1 cellular context compared by ENCODE assay signal in the genomic region with DNA sequence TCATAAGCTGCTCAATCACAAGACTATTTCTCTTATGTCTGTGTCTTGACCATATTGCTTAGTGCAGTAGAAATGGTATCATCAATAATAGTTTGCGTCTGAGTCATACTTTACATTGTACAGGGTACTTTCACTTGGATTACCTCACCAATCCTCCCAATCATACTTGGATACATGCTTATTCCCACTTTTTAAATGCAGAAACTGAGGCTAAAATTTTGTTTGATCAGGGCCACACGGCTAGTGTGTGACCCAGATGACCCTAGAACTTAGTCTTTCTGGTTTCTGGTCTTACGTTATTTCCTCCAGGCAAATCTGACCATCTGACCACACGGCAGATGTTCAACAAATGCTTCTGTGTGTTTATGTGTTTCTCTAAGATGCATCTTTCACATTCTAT.
TF ChIP-seq lines count a peak whose summit lies in the region.

No MANE protein-coding gene starts in this region.

TF ChIP-seq in GM12878, 131 proteins besides CTCF, POLR2A, EP300 and RAD21 (continued from another document):
- TF ChIP-seq TCF12 (IDR thresholded peaks at IDR 0.05; ENCODE audit: low read depth, low read length), result peak; percentile 67; the same call in 1 of the 2 replicates
- TF ChIP-seq ATF2 (IDR thresholded peaks at IDR 0.05; ENCODE audit: low read length), result peak; percentile 51; the same call in 1 of the 2 replicates
- no peak for TF ChIP-seq MEF2A (IDR thresholded peaks at IDR 0.05; ENCODE audit: insufficient read depth, low read depth, low read length)
- TF ChIP-seq ZBED1 (IDR thresholded peaks at IDR 0.05; ENCODE audit: borderline replicate concordance), result no peak
- no peak for TF ChIP-seq SMAD1 (IDR thresholded peaks at IDR 0.05; ENCODE audit: low read depth, partially characterized antibody)
- TF ChIP-seq RELA (IDR thresholded peaks at IDR 0.05; ENCODE audit: borderline replicate concordance, partially characterized antibody), result no peak
- TF ChIP-seq EED (IDR thresholded peaks at IDR 0.05; ENCODE audit: low read depth), result peak; percentile 49; the same call in 1 of the 2 replicates
- no peak; the same call in 1 of the 2 replicates for TF ChIP-seq DPF2 (IDR thresholded peaks at IDR 0.05)
- no peak for TF ChIP-seq SIX5 (IDR thresholded peaks at IDR 0.05; ENCODE audit: low read depth, low read length, severe bottlenecking)
- TF ChIP-seq STAT3 (IDR thresholded peaks at IDR 0.05; ENCODE audit: low read depth, low read length), result no peak
- TF ChIP-seq MYC (IDR thresholded peaks at IDR 0.05; ENCODE audit: insufficient read depth, insufficient read length, insufficient replicate concordance, low read length, severe bottlenecking), result no peak
- TF ChIP-seq NR2F1 (conservative IDR thresholded peaks at IDR 0.05), result peak; percentile 97
- TF ChIP-seq PKNOX1 (IDR thresholded peaks at IDR 0.05), result no peak
- no peak for TF ChIP-seq CEBPB (IDR thresholded peaks at IDR 0.05; ENCODE audit: borderline replicate concordance in 1 of 2, low read depth in 2 of 2, low read length in 2 of 2)
- TF ChIP-seq ZNF217 (IDR thresholded peaks at IDR 0.05), result no peak
- peak; percentile 77 for TF ChIP-seq RUNX3 (IDR thresholded peaks at IDR 0.05; ENCODE audit: low read length)
- TF ChIP-seq ZNF207 (IDR thresholded peaks at IDR 0.05; ENCODE audit: borderline replicate concordance), result no peak
- no peak for TF ChIP-seq IRF4 (IDR thresholded peaks at IDR 0.05; ENCODE audit: low read depth, low read length)
- TF ChIP-seq, protein P1, sequence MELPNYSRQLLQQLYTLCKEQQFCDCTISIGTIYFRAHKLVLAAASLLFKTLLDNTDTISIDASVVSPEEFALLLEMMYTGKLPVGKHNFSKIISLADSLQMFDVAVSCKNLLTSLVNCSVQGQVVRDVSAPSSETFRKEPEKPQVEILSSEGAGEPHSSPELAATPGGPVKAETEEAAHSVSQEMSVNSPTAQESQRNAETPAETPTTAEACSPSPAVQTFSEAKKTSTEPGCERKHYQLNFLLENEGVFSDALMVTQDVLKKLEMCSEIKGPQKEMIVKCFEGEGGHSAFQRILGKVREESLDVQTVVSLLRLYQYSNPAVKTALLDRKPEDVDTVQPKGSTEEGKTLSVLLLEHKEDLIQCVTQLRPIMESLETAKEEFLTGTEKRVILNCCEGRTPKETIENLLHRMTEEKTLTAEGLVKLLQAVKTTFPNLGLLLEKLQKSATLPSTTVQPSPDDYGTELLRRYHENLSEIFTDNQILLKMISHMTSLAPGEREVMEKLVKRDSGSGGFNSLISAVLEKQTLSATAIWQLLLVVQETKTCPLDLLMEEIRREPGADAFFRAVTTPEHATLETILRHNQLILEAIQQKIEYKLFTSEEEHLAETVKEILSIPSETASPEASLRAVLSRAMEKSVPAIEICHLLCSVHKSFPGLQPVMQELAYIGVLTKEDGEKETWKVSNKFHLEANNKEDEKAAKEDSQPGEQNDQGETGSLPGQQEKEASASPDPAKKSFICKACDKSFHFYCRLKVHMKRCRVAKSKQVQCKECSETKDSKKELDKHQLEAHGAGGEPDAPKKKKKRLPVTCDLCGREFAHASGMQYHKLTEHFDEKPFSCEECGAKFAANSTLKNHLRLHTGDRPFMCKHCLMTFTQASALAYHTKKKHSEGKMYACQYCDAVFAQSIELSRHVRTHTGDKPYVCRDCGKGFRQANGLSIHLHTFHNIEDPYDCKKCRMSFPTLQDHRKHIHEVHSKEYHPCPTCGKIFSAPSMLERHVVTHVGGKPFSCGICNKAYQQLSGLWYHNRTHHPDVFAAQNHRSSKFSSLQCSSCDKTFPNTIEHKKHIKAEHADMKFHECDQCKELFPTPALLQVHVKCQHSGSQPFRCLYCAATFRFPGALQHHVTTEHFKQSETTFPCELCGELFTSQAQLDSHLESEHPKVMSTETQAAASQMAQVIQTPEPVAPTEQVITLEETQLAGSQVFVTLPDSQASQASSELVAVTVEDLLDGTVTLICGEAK (IDR thresholded peaks at IDR 0.05; ENCODE audit: borderline replicate concordance), result no peak
- TF ChIP-seq FOXM1 (IDR thresholded peaks at IDR 0.05; ENCODE audit: low read depth, low read length), result peak; percentile 72; the same call in 1 of the 2 replicates
- TF ChIP-seq BMI1 (IDR thresholded peaks at IDR 0.05; ENCODE audit: borderline replicate concordance), result no peak
- no peak for TF ChIP-seq TARDBP (IDR thresholded peaks at IDR 0.05; ENCODE audit: borderline replicate concordance)
- TF ChIP-seq SRF (IDR thresholded peaks at IDR 0.05; ENCODE audit: low read depth in 2 of 2, low read length in 2 of 2), result no peak
- no peak; the same call in 1 of the 2 replicates for TF ChIP-seq GABPA (IDR thresholded peaks at IDR 0.05; ENCODE audit: low read depth)
- no peak for TF ChIP-seq ZNF274 (IDR thresholded peaks at IDR 0.05; ENCODE audit: insufficient read depth, insufficient read length)
- TF ChIP-seq MEF2B (IDR thresholded peaks at IDR 0.05; ENCODE audit: partially characterized antibody, poor library complexity, severe bottlenecking), result no peak
- no peak for TF ChIP-seq CBX3 (IDR thresholded peaks at IDR 0.05; ENCODE audit: borderline replicate concordance, low read depth)
- TF ChIP-seq RBBP5 (conservative IDR thresholded peaks at IDR 0.05), result no peak
- TF ChIP-seq ZNF622 (IDR thresholded peaks at IDR 0.05), result no peak
- TF ChIP-seq, protein P2, sequence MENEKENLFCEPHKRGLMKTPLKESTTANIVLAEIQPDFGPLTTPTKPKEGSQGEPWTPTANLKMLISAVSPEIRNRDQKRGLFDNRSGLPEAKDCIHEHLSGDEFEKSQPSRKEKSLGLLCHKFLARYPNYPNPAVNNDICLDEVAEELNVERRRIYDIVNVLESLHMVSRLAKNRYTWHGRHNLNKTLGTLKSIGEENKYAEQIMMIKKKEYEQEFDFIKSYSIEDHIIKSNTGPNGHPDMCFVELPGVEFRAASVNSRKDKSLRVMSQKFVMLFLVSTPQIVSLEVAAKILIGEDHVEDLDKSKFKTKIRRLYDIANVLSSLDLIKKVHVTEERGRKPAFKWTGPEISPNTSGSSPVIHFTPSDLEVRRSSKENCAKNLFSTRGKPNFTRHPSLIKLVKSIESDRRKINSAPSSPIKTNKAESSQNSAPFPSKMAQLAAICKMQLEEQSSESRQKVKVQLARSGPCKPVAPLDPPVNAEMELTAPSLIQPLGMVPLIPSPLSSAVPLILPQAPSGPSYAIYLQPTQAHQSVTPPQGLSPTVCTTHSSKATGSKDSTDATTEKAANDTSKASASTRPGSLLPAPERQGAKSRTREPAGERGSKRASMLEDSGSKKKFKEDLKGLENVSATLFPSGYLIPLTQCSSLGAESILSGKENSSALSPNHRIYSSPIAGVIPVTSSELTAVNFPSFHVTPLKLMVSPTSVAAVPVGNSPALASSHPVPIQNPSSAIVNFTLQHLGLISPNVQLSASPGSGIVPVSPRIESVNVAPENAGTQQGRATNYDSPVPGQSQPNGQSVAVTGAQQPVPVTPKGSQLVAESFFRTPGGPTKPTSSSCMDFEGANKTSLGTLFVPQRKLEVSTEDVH (IDR thresholded peaks at IDR 0.05; ENCODE audit: low read depth, partially characterized antibody), result no peak
- TF ChIP-seq RB1 (IDR thresholded peaks at IDR 0.05; ENCODE audit: borderline replicate concordance), result no peak
- TF ChIP-seq, protein P3, sequence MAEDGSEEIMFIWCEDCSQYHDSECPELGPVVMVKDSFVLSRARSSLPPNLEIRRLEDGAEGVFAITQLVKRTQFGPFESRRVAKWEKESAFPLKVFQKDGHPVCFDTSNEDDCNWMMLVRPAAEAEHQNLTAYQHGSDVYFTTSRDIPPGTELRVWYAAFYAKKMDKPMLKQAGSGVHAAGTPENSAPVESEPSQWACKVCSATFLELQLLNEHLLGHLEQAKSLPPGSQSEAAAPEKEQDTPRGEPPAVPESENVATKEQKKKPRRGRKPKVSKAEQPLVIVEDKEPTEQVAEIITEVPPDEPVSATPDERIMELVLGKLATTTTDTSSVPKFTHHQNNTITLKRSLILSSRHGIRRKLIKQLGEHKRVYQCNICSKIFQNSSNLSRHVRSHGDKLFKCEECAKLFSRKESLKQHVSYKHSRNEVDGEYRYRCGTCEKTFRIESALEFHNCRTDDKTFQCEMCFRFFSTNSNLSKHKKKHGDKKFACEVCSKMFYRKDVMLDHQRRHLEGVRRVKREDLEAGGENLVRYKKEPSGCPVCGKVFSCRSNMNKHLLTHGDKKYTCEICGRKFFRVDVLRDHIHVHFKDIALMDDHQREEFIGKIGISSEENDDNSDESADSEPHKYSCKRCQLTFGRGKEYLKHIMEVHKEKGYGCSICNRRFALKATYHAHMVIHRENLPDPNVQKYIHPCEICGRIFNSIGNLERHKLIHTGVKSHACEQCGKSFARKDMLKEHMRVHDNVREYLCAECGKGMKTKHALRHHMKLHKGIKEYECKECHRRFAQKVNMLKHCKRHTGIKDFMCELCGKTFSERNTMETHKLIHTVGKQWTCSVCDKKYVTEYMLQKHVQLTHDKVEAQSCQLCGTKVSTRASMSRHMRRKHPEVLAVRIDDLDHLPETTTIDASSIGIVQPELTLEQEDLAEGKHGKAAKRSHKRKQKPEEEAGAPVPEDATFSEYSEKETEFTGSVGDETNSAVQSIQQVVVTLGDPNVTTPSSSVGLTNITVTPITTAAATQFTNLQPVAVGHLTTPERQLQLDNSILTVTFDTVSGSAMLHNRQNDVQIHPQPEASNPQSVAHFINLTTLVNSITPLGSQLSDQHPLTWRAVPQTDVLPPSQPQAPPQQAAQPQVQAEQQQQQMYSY (CRISPR knock-in tag; IDR thresholded peaks at IDR 0.05), result no peak
- TF ChIP-seq, protein P4, sequence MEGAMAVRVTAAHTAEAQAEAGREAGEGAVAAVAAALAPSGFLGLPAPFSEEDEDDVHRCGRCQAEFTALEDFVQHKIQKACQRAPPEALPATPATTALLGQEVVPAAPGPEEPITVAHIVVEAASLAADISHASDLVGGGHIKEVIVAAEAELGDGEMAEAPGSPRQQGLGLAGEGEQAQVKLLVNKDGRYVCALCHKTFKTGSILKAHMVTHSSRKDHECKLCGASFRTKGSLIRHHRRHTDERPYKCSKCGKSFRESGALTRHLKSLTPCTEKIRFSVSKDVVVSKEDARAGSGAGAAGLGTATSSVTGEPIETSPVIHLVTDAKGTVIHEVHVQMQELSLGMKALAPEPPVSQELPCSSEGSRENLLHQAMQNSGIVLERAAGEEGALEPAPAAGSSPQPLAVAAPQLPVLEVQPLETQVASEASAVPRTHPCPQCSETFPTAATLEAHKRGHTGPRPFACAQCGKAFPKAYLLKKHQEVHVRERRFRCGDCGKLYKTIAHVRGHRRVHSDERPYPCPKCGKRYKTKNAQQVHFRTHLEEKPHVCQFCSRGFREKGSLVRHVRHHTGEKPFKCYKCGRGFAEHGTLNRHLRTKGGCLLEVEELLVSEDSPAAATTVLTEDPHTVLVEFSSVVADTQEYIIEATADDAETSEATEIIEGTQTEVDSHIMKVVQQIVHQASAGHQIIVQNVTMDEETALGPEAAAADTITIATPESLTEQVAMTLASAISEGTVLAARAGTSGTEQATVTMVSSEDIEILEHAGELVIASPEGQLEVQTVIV (IDR thresholded peaks at IDR 0.05; ENCODE audit: borderline replicate concordance, partially characterized antibody), result no peak
TF ChIP-seq in GM12878: peak in this region for 15.
